In genomic region chr2:167293172-167293781, GRCh38 we compare ENCODE assay signal across 8 cellular contexts. TPM values are rescaled to one million over a fixed set of nuclear protein-coding genes. Genes with fewer than 3 reads are reported as not detected.
DNase-seq lines count a peak whose midpoint lies in the region; ATAC-seq and TF ChIP-seq lines count a peak whose summit lies in the region.

No MANE protein-coding gene starts in this region.

- H3K27ac Mint-ChIP-seq in mesothelial cell of epicardium = no peak overlapping the region

- no peak for TF ChIP-seq CTCF in Peyer's patch (IDR thresholded peaks at IDR 0.05)
- no peak for TF ChIP-seq CTCF in mesothelial cell of epicardium (IDR thresholded peaks at IDR 0.05; ENCODE audit: unreplicated experiment)

- TF ChIP-seq POLR2A in Peyer's patch (IDR thresholded peaks at IDR 0.05) = no peak

- WGBS in urinary bladder = under 1% methylated on average over 68 of the region's 68 CpGs

- peaks cover 14% of the 10 kb centered on the region for H3K4me1 Mint-ChIP-seq in mesothelial cell of epicardium

- intact Hi-C loops in Right ventricle myocardium inferior (cut with DNase I) = loop anchor here (2.0 to 5.0 kb wide), 2 partner anchors 18 to 104 kb away; no protein-coding TSS in a partner anchor
- intact Hi-C loops in cardiac septum (cut with DNase I) = no loop called here

- ATAC-seq in Right ventricle myocardium inferior (peak; percentile 17), HG02885 (IDR thresholded peaks at IDR 0.05; ENCODE audit: poor library complexity, unreplicated experiment) (peak; percentile 17)

- peak overlapping the region; percentile 2 for H3K9ac ChIP-seq in endocrine pancreas (ENCODE audit: control insufficient read depth, insufficient read depth, low read length)

- H3K4me3 ChIP-seq in Peyer's patch (peak overlapping the region; percentile 43 to 72 (median 57)), endocrine pancreas (ENCODE audit: control insufficient read depth, insufficient read depth, low read length) (no peak overlapping the region), urinary bladder (ENCODE audit: low read depth, low read length) (peak overlapping the region; percentile 58)

- DNase-seq in Right ventricle myocardium inferior (ENCODE audit: missing footprints) = no peak
- DNase-seq in cardiac septum (ENCODE audit: low spot score) = no peak
- DNase-seq in Peyer's patch = peak in 1 of 3 donors; percentile 52
- DNase-seq in mesothelial cell of epicardium (ENCODE audit: low spot score in 2 of 2, unreplicated experiment in 2 of 2) = peak; percentile 22 to 42
- DNase-seq in stimulated activated CD4-positive, alpha-beta T cell treated with anti-CD3 and anti-CD28 coated beads, Interleukin-2, amount 100 ng/mL, for 48 hours = no peak

- peak overlapping the region; percentile 72 for H3K4me3 Mint-ChIP-seq in mesothelial cell of epicardium

- H3K4me1 ChIP-seq in Peyer's patch = peaks cover 0 to 17% (median 3%) of the 10 kb centered on the region in 4 donors
- no peaks in the 10 kb centered on the region for H3K4me1 ChIP-seq in endocrine pancreas (ENCODE audit: control insufficient read depth, insufficient read depth, low read length)
- H3K4me1 ChIP-seq in urinary bladder (ENCODE audit: insufficient read depth) = peaks cover 3% of the 10 kb centered on the region

- H3K36me3 Mint-ChIP-seq in mesothelial cell of epicardium = no peaks in the 10 kb centered on the region

- H3K36me3 ChIP-seq in Peyer's patch (no peaks in the 10 kb centered on the region), endocrine pancreas (ENCODE audit: control insufficient read depth, insufficient read depth, low read length) (no peaks in the 10 kb centered on the region), urinary bladder (ENCODE audit: insufficient read depth) (no peaks in the 10 kb centered on the region)

- peak overlapping the region in 1 of 4 donors; percentile 24 for H3K27ac ChIP-seq in Peyer's patch
- H3K27ac ChIP-seq in urinary bladder (ENCODE audit: low read depth) = no peak overlapping the region

- H3K27me3 ChIP-seq in Peyer's patch (no peaks in the 10 kb centered on the region), endocrine pancreas (ENCODE audit: control insufficient read depth, insufficient read depth, low read length) (peaks cover 7% of the 10 kb centered on the region)

- H3K27me3 Mint-ChIP-seq in mesothelial cell of epicardium (ENCODE audit: low read depth) = peaks cover 76% of the 10 kb centered on the region

- no peaks in the 10 kb centered on the region for H3K9me3 Mint-ChIP-seq in mesothelial cell of epicardium

- H3K9me3 ChIP-seq in Peyer's patch = no peaks in the 10 kb centered on the region
- no peaks in the 10 kb centered on the region for H3K9me3 ChIP-seq in endocrine pancreas (ENCODE audit: control insufficient read depth, low read length)

RNA-seq across cellular contexts. Expression of gene B3GALT1, which starts 0.5 kb away (rescaled TPM):
- 0.24 TPM for total RNA-seq in Right ventricle myocardium inferior
- total RNA-seq in cardiac septum = 0.08 TPM
- under 1 TPM in 2 of 4 donors, not detected in 2; 0.13 to 0.28 TPM for total RNA-seq in Peyer's patch
- total RNA-seq in mesothelial cell of epicardium = 0.56 to 0.64 TPM (median 0.63 TPM) in 3 replicates
- 1.2 TPM for total RNA-seq in urinary bladder
- polyA plus RNA-seq in urinary bladder = 0.04 TPM

Comparison
In these comparisons a context has a peak if more than half of its experiments do, and no peak if none do; other contexts are left out.
1. DNase-seq: peak in mesothelial cell of epicardium (2 of 2); none in Right ventricle myocardium inferior (single experiment), cardiac septum (single experiment) and stimulated activated CD4-positive, alpha-beta T cell treated with anti-CD3 and anti-CD28 coated beads, Interleukin-2, amount 100 ng/mL, for 48 hours (0 of 2).